Comparison of ENCODE assay signal across 8 cellular contexts in the genomic region with DNA sequence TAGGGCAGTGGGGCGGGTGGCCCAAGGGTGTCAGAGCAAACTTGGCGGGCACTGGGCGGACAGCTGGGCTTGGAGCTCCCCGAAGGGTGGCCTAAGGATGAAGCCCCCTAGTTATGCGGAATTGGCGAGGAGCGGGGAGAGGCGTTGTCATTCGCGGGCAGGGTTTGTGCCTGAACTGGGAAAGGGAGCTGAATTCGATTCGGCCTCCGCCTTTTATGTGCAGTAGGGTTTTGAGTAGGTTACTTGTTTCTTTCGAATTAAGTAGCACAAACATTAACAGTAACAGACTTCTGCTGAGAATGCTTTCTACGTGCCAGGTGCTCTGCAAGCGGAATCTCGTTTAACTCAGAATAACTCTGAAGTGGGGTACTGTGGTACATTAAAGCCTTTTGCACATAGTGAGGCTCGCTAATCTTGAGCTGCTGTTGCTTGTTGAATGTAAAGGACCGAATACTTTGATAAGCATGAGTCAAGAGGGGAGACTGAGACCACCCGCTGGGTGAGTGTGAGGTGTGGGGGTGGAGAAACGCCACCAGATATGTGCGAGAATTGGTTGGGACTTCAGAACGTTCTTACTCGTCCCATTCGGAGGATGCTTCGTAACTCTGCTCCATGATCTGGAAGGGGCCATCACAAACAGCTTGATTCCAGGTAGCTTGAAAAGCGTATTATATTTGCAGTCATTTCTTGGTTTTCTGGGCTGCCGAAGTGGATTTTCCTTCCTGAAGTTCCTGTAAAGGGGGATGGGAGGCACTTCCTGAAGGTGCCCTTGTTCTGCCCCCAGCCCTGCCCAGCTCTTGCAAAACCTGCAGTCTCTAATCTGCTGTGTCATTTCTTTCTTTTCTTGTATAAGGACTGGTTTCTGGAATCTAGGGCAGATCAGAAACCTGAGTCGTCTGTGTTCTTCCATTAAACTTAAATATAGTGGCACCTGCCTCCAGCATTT. TPM values are rescaled to one million over a fixed set of nuclear protein-coding genes. Genes with fewer than 3 reads are reported as not detected.
DNase-seq lines count a peak whose midpoint lies in the region; ATAC-seq, FAIRE-seq and TF ChIP-seq lines count a peak whose summit lies in the region.

No MANE protein-coding gene starts in this region.

- peak overlapping the region; percentile 98 for H3K4me3 ChIP-seq in mononuclear cell (ENCODE audit: low read length)

- H3K4me1 ChIP-seq in mononuclear cell (ENCODE audit: insufficient read depth, low read length): peaks cover 35% of the 10 kb centered on the region

- no peaks in the 10 kb centered on the region for H3K27me3 Mint-ChIP-seq in central memory CD8-positive, alpha-beta T cell

- H3K4me1 Mint-ChIP-seq in central memory CD8-positive, alpha-beta T cell: peaks cover 39% of the 10 kb centered on the region

- ATAC-seq in central memory CD8-positive, alpha-beta T cell (replicated peaks; ENCODE audit: extremely low read depth, poor library complexity, severe bottlenecking): no peak
- ATAC-seq in HG02759 (IDR thresholded peaks at IDR 0.05; ENCODE audit: unreplicated experiment): no peak

- DNase-seq in SIG-M5 treated with dmso at 0.1 percent for 504 hours (lab: John Stamatoyannopoulos, UW; ENCODE audit: unreplicated experiment) (peak; percentile 92), SIG-M5 (lab: John Stamatoyannopoulos, UW) (no peak), OCI-M1 (lab: John Stamatoyannopoulos, UW) (peak; percentile 67), H54 (ENCODE audit: insufficient read length, low spot score) (no peak), ecto neural progenitor cell (ENCODE audit: low spot score) (no peak)
- no peak for DNase-seq in central memory CD8-positive, alpha-beta T cell (ENCODE audit: low spot score in 2 of 2)

- FAIRE-seq in H54 (lab: Jason Lieb, UNC): no peak

- peaks cover 54% of the 10 kb centered on the region for H3K36me3 Mint-ChIP-seq in central memory CD8-positive, alpha-beta T cell (ENCODE audit: insufficient read depth)

- no peaks in the 10 kb centered on the region for H3K27me3 ChIP-seq in mononuclear cell (ENCODE audit: insufficient read depth, low read length)

- peak overlapping the region; percentile 97 for H3K4me3 Mint-ChIP-seq in central memory CD8-positive, alpha-beta T cell

- TF ChIP-seq POLR2A in H54 (IDR thresholded peaks at IDR 0.05; ENCODE audit: low read depth, low read length): no peak

- H3K9me3 ChIP-seq in mononuclear cell (ENCODE audit: low read depth, low read length): no peaks in the 10 kb centered on the region

- peak overlapping the region; percentile 94 for H3K27ac Mint-ChIP-seq in central memory CD8-positive, alpha-beta T cell (ENCODE audit: low read depth)

- no peaks in the 10 kb centered on the region for H3K9me3 Mint-ChIP-seq in central memory CD8-positive, alpha-beta T cell

RNA-seq across cellular contexts. Expression of a gene that starts 0.9 kb away (rescaled TPM):
- 96.2 TPM for total RNA-seq in mononuclear cell

RNA-seq across cellular contexts. Expression of a gene that starts 33.0 kb away (rescaled TPM):
- 20.8 TPM for total RNA-seq in mononuclear cell

RNA-seq across cellular contexts. Expression of a gene that starts 39.6 kb away (rescaled TPM):
- 25.3 TPM for total RNA-seq in mononuclear cell

Comparison
In these comparisons a context has a peak if more than half of its experiments do, and no peak if none do; other contexts are left out.
1. DNase-seq: peak in SIG-M5 treated with dmso at 0.1 percent for 504 hours (single experiment) and OCI-M1 (single experiment); none in SIG-M5 (single experiment), central memory CD8-positive, alpha-beta T cell (0 of 2), H54 (single experiment) and ecto neural progenitor cell (single experiment).